ENCODE assay signal across 28 cellular contexts in the genomic region with DNA sequence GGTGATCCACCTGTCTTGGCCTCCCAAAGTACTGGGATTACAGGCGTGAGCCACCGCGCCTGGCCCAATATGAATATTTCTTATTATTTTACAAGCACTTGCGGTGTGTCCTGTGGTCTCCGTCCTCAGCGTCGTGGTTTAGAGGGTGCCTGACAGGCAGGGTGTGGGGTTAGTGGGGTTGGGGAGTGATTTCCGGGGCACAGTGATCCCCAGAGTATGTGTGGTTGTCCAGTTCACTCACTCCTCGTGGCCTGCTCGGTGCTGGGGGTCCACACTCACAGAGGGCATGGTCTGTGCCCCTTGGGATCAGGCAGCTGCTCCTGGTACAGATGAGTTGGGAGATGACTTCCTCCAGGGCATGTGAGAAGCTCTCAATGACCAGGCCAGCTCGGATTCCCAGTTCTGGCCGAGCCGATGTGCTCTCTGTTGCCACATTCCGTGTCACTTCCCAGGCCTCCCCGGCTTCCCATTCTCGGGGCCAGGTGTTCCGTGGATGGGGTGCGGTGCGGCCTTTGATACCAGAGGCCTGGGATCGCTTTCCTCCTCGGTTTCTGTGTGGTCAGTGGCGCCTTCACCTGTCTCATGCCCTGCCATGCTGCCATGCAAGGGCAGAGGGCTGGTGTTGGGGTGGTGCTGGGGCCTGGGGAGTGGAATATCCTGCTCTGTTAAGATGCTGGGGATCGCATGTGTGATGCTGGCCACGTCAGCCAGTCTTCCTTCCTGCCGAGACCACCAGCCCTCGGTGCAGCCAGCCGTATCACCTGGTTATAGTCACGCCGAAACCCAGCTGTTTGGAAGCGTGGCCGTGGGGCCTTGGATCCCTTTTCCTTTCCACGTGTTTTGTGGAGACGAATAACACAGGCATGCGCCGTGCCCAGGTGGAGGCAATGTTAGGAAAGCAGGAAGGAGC. TPM values are rescaled to one million over a fixed set of nuclear protein-coding genes. Genes with fewer than 3 reads are reported as not detected.
DNase-seq lines count a peak whose midpoint lies in the region; ATAC-seq and TF ChIP-seq lines count a peak whose summit lies in the region.
"Had no signal": no experiment of that assay in that cellular context is flagged by ENCODE, and none has a peak within 500 bp of the region (broad histone marks: within the 10 kb centered on the region; RNA-seq: fewer than 3 reads in every experiment).

No MANE protein-coding gene starts in this region.

- DNase-seq in Right ventricle myocardium superior = peak; percentile 37
- no peak for DNase-seq in cardiac septum (ENCODE audit: low spot score)
- DNase-seq in GM20000 (ENCODE audit: low spot score) = peak; percentile 41
- DNase-seq in dermis blood vessel endothelial cell = peak; percentile 23
- no peak for DNase-seq in caudate nucleus (lab: John Stamatoyannopoulos, UW)
- DNase-seq in stimulated activated CD8-positive, alpha-beta memory T cell treated with anti-CD3 and anti-CD28 coated beads, Interleukin-4, amount 100 ng/mL, for 48 hours = no peak
- DNase-seq in NCI-H524 (lab: John Stamatoyannopoulos, UW) = no peak
- DNase-seq: activated CD4-positive, alpha-beta T cell treated with anti-CD3 and anti-CD28 coated beads, Interleukin-2, amount 10 ng/mL, durations not matched to agents 24 days and 14 days; aorta; COR-L47; Kasumi-1; lower lobe of right lung; NCI-H1694; NCI-H2171 treated with DMSO at 0.1 percent for 48 hours; NCI-H524 treated with DMSO at 0.1 percent for 48 hours; stimulated activated CD4-positive, alpha-beta T cell treated with anti-CD3 and anti-CD28 coated beads, Interleukin-2, amount 100 ng/mL, for 24 hours had no signal

- peaks cover 28% of the 10 kb centered on the region for H3K36me3 Mint-ChIP-seq in stimulated activated memory B cell treated with anti-CD40 and anti-IgM and Interleukin-4, amounts not matched to agents 10 μg/mL and 1 μg/mL and 100 μg/mL, for 72 hours
- H3K36me3 Mint-ChIP-seq: activated naive CD4-positive, alpha-beta T cell treated with anti-CD3 and anti-CD28 coated beads, Interleukin-2, amount 50 U/mL, for 24 hours had no signal

- intact Hi-C loops in Right ventricle myocardium superior (cut with DNase I) (no loop called here), cardiac septum (cut with DNase I) (no loop called here)

- H3K27me3 Mint-ChIP-seq in stimulated activated memory B cell treated with anti-CD40 and anti-IgM and Interleukin-4, amounts not matched to agents 10 μg/mL and 1 μg/mL and 100 μg/mL, for 72 hours = no peaks in the 10 kb centered on the region
- H3K27me3 Mint-ChIP-seq: activated CD4-positive, alpha-beta T cell treated with anti-CD3 and anti-CD28 coated beads, Interleukin-2, amount 10 ng/mL, durations not matched to agents 24 days and 14 days; dendritic cell treated with granulocyte-macrophage colony-stimulating factor and Interleukin-4, amounts not matched to agents 40 ng/mL and 50 ng/mL, for 4 days had no signal

- peaks cover 4% of the 10 kb centered on the region for H3K9me3 Mint-ChIP-seq in stimulated activated memory B cell treated with anti-CD40 and anti-IgM and Interleukin-4, amounts not matched to agents 10 μg/mL and 1 μg/mL and 100 μg/mL, for 72 hours
- H3K9me3 Mint-ChIP-seq: activated naive CD4-positive, alpha-beta T cell treated with anti-CD3 and anti-CD28 coated beads, Interleukin-2, amount 50 U/mL, for 24 hours had no signal

- H3K27ac Mint-ChIP-seq in stimulated activated memory B cell treated with anti-CD40 and anti-IgM and Interleukin-4, amounts not matched to agents 10 μg/mL and 1 μg/mL and 100 μg/mL, for 72 hours = peak overlapping the region; percentile 85
- H3K27ac Mint-ChIP-seq: activated CD4-positive, alpha-beta T cell treated with anti-CD3 and anti-CD28 coated beads, Interleukin-2, amount 10 ng/mL, durations not matched to agents 24 days and 14 days; activated naive CD4-positive, alpha-beta T cell treated with anti-CD3 and anti-CD28 coated beads, Interleukin-2, amount 50 U/mL, for 24 hours; activated T-helper 1 cell treated with anti-CD3 and anti-CD28 coated beads, Interleukin-12 subunit alpha, Interleukin-12 subunit beta, Interleukin-2, Interleukin-4 antibody, amounts not matched to agents 30 ng/mL and 10 ng/mL and 1 ng/mL, durations not matched to agents 14 hours and 24 hours and 36 hours; dendritic cell treated with granulocyte-macrophage colony-stimulating factor and Interleukin-4, amounts not matched to agents 40 ng/mL and 50 ng/mL, for 4 days; T-helper 2 cell treated with Interferon-gamma antibody and Interleukin-4, amounts not matched to agents 5 μg/mL and 100 μg/mL, for 36 hours had no signal

- peak overlapping the region; percentile 48 for H3K4me3 Mint-ChIP-seq in stimulated activated memory B cell treated with anti-CD40 and anti-IgM and Interleukin-4, amounts not matched to agents 10 μg/mL and 1 μg/mL and 100 μg/mL, for 72 hours
- H3K4me3 Mint-ChIP-seq: activated CD4-positive, alpha-beta T cell treated with anti-CD3 and anti-CD28 coated beads, Interleukin-2, amount 10 ng/mL, durations not matched to agents 24 days and 14 days; activated naive CD4-positive, alpha-beta T cell treated with anti-CD3 and anti-CD28 coated beads, Interleukin-2, amount 50 U/mL, for 24 hours; activated T-helper 1 cell treated with anti-CD3 and anti-CD28 coated beads, Interleukin-12 subunit alpha, Interleukin-12 subunit beta, Interleukin-2, Interleukin-4 antibody, amounts not matched to agents 30 ng/mL and 10 ng/mL and 1 ng/mL, durations not matched to agents 14 hours and 24 hours and 36 hours; dendritic cell treated with granulocyte-macrophage colony-stimulating factor and Interleukin-4, amounts not matched to agents 40 ng/mL and 50 ng/mL, for 4 days; T-helper 2 cell treated with Interferon-gamma antibody and Interleukin-4, amounts not matched to agents 5 μg/mL and 100 μg/mL, for 36 hours had no signal

- H3K4me1 Mint-ChIP-seq in stimulated activated memory B cell treated with anti-CD40 and anti-IgM and Interleukin-4, amounts not matched to agents 10 μg/mL and 1 μg/mL and 100 μg/mL, for 72 hours = peaks cover 64% of the 10 kb centered on the region
- H3K4me1 Mint-ChIP-seq: activated naive CD4-positive, alpha-beta T cell treated with anti-CD3 and anti-CD28 coated beads, Interleukin-2, amount 50 U/mL, for 24 hours had no signal

- no peak for TF ChIP-seq CTCF in GM20000 (IDR thresholded peaks at IDR 0.05; ENCODE audit: extremely low read depth, missing control alignments)

- no peak overlapping the region for H3K27ac ChIP-seq in caudate nucleus (ENCODE audit: low read depth, low read length)
- H3K27ac ChIP-seq: cardiac muscle cell, lower lobe of right lung, neutrophil, RWPE1, suprapubic skin, VCaP had no signal

- no peak for ATAC-seq in Right ventricle myocardium superior (ENCODE audit: poor library complexity)
- ATAC-seq in stimulated activated memory B cell treated with anti-CD40 and anti-IgM and Interleukin-4, amounts not matched to agents 10 μg/mL and 1 μg/mL and 100 μg/mL, for 72 hours = peak; percentile 65
- ATAC-seq: A549, lower lobe of right lung, SK-N-SH treated with all-trans-retinoic acid at 6 μM for 48 hours had no signal

RNA-seq across cellular contexts. Expression of a gene that starts 39.6 kb away (rescaled TPM):
- total RNA-seq in Right ventricle myocardium superior (194 TPM), cardiac septum (98.1 TPM), dermis blood vessel endothelial cell (102 and 247 TPM in 2 replicates)

Comparison
In these comparisons a context has a peak if more than half of its experiments do, and no peak if none do; other contexts are left out.
1. DNase-seq: peak in Right ventricle myocardium superior (single experiment), GM20000 (single experiment) and dermis blood vessel endothelial cell (single experiment); none in cardiac septum (single experiment), caudate nucleus (0 of 61), stimulated activated CD8-positive, alpha-beta memory T cell treated with anti-CD3 and anti-CD28 coated beads, Interleukin-4, amount 100 ng/mL, for 48 hours (single experiment) and NCI-H524 (0 of 2).